In the genomic region with DNA sequence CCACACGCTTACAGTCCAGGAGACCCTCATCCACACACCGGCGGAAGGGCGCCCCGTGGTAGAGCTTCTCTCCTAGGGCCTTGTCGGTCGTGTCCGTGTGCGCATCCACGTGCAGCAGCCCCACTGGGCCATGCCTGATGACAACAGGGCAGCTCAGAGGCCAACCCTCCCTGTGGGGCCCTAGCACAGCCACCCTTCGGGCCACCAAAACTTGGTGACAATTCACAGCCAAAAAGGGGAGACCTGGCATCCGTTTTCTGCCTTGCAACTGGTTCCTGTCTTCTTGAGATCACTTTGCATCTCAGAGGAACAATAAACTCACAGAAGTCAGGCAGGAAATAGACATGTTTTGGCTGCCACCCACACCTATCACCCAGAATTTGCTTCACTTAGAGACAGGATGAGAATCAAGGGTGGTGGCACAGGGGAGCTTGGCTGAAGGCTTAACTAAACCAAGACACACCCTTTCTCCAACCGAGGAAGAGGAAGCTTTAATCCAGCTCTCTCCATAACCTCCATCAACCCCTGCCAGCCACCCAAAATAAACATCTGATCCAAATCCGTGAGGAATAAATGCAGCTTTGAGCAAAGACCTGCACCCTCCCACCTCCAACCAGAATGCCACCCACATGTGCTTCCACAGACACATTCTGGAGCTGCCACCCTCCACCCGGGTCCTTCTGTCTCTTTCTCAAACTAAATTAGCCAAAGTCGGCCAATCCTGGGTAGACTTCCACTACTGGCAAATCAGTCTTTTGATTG, we compare ENCODE assay signal across 9 cellular contexts. TPM values are rescaled to one million over a fixed set of nuclear protein-coding genes. Genes with fewer than 3 reads are reported as not detected.
DNase-seq lines count a peak whose midpoint lies in the region; ATAC-seq and TF ChIP-seq lines count a peak whose summit lies in the region.
"Had no signal": no experiment of that assay in that cellular context is flagged by ENCODE, and none has a peak within 500 bp of the region (broad histone marks: within the 10 kb centered on the region; RNA-seq: fewer than 3 reads in every experiment).

No MANE protein-coding gene starts in this region.

- H3K4me1 ChIP-seq in smooth muscle cell (ENCODE audit: low read depth), result peaks cover 12% of the 10 kb centered on the region

- WGBS in smooth muscle cell (ENCODE audit: low lambda C conversion rate), result 92% methylated on average over 16 of the region's 16 CpGs

- no peaks in the 10 kb centered on the region for H3K27me3 ChIP-seq in smooth muscle cell (ENCODE audit: low read depth)

- H3K36me3 ChIP-seq in smooth muscle cell (ENCODE audit: low read depth), result no peaks in the 10 kb centered on the region

- H3K27ac ChIP-seq in smooth muscle cell (ENCODE audit: low read depth), result no peak overlapping the region

- no peak overlapping the region for H3K9ac ChIP-seq in smooth muscle cell (ENCODE audit: low read depth)

- H3K27ac Mint-ChIP-seq in activated CD8-positive, alpha-beta T cell treated with anti-CD3 and anti-CD28 coated beads, Interleukin-2, amount 10 ng/mL, durations not matched to agents 7 days and 5 days, result peak overlapping the region; percentile 95

- H2AFZ ChIP-seq in smooth muscle cell (ENCODE audit: low read depth), result no peak overlapping the region

- peak overlapping the region; percentile 23 for H3K4me3 Mint-ChIP-seq in activated CD8-positive, alpha-beta T cell treated with anti-CD3 and anti-CD28 coated beads, Interleukin-2, amount 10 ng/mL, durations not matched to agents 7 days and 5 days

- intact Hi-C loops in left colon (cut with DNase I, micrococcal nuclease), result no loop called here

- H3K4me1 Mint-ChIP-seq in activated CD8-positive, alpha-beta T cell treated with anti-CD3 and anti-CD28 coated beads, Interleukin-2, amount 10 ng/mL, durations not matched to agents 7 days and 5 days (ENCODE audit: low read depth), result peaks cover 50% of the 10 kb centered on the region

- H4K20me1 ChIP-seq in smooth muscle cell (ENCODE audit: low read depth), result no peaks in the 10 kb centered on the region

- no peaks in the 10 kb centered on the region for H3K9me3 ChIP-seq in smooth muscle cell (replicated peaks; ENCODE audit: low read depth)

- H3F3A ChIP-seq in smooth muscle cell (ENCODE audit: low read depth), result no peaks in the 10 kb centered on the region

- H3K79me2 ChIP-seq in smooth muscle cell (ENCODE audit: low read depth), result no peaks in the 10 kb centered on the region

- ATAC-seq in activated CD8-positive, alpha-beta T cell treated with anti-CD3 and anti-CD28 coated beads, Interleukin-2, amount 10 ng/mL, durations not matched to agents 7 days and 5 days, result peak; percentile 74
- peak; percentile 60 for ATAC-seq in left colon
- ATAC-seq in GM18858 (IDR thresholded peaks at IDR 0.05; ENCODE audit: unreplicated experiment), result no peak

- no peak overlapping the region for H3K4me2 ChIP-seq in smooth muscle cell

- TF ChIP-seq CTCF in smooth muscle cell (IDR thresholded peaks at IDR 0.05; ENCODE audit: borderline replicate concordance, insufficient read depth, poor library complexity, severe bottlenecking), result no peak

- peak in 5 of 6 experiments; percentile 20 to 79 (median 73) for DNase-seq in stimulated activated naive CD4-positive, alpha-beta T cell (lab: John Stamatoyannopoulos, UW)
- no peak for DNase-seq in stimulated activated naive CD4-positive, alpha-beta T cell treated with Interleukin-2 at 50 U/mL for 16 hours (lab: John Stamatoyannopoulos, UW)
- peak; percentile 58 for DNase-seq in activated CD8-positive, alpha-beta T cell treated with anti-CD3 and anti-CD28 coated beads, Interleukin-2, amount 10 ng/mL, durations not matched to agents 7 days and 5 days
- DNase-seq in left colon, result peak in 1 of 2 donors; percentile 12
- no peak for DNase-seq in HT-29 (ENCODE audit: low spot score)
- no peak for DNase-seq in SW480 (ENCODE audit: low spot score)
- no peak for DNase-seq in smooth muscle cell (lab: John Stamatoyannopoulos, UW; ENCODE audit: unreplicated experiment)

- no peak overlapping the region for H3K4me3 ChIP-seq in smooth muscle cell

- H3K9me3 Mint-ChIP-seq in activated CD8-positive, alpha-beta T cell treated with anti-CD3 and anti-CD28 coated beads, Interleukin-2, amount 10 ng/mL, durations not matched to agents 7 days and 5 days (ENCODE audit: insufficient read depth), result no peaks in the 10 kb centered on the region

- POLR2A ChIA-PET in activated CD8-positive, alpha-beta T cell treated with anti-CD3 and anti-CD28 coated beads, Interleukin-2, amount 10 ng/mL, durations not matched to agents 7 days and 5 days (lab: Charles Lee), result interaction anchor here (0.5 to 3.0 kb wide), 8 partner anchors 10 to 118 kb away, joined by 3 to 16 read pairs (median 4); a partner anchor contains a TSS

- peaks cover 30% of the 10 kb centered on the region for H3K36me3 Mint-ChIP-seq in activated CD8-positive, alpha-beta T cell treated with anti-CD3 and anti-CD28 coated beads, Interleukin-2, amount 10 ng/mL, durations not matched to agents 7 days and 5 days (ENCODE audit: low read depth)

- H3K27me3 Mint-ChIP-seq in activated CD8-positive, alpha-beta T cell treated with anti-CD3 and anti-CD28 coated beads, Interleukin-2, amount 10 ng/mL, durations not matched to agents 7 days and 5 days (ENCODE audit: low read depth), result no peaks in the 10 kb centered on the region

- CTCF ChIA-PET in activated CD8-positive, alpha-beta T cell treated with anti-CD3 and anti-CD28 coated beads, Interleukin-2, amount 10 ng/mL, durations not matched to agents 7 days and 5 days (lab: Charles Lee), result interaction anchor here (1.1 to 1.9 kb wide), 4 partner anchors 16 to 163 kb away, joined by 3 to 5 read pairs (median 4); no protein-coding TSS in a partner anchor

RNA-seq across cellular contexts. Expression of a gene that starts 5.7 kb away (rescaled TPM):
- 10 to 100 TPM; 10.3 to 10.4 TPM for total RNA-seq in activated CD8-positive, alpha-beta T cell treated with anti-CD3 and anti-CD28 coated beads, Interleukin-2, amount 10 ng/mL, durations not matched to agents 7 days and 5 days
- total RNA-seq in left colon (10 to 100 TPM; 18.4 to 25.1 TPM), smooth muscle cell (0.04 and 0.36 TPM in 2 replicates)
- 52.1 and 62.5 TPM in 2 replicates for total RNA-seq in HT-29 (2014; rRNA removed; shearing (Covaris generic))
- polyA plus RNA-seq in smooth muscle cell, result 0.11 and 0.56 TPM in 2 replicates
- polyA plus RNA-seq: neural cell had no signal

RNA-seq across cellular contexts. Expression of a gene that starts 38.2 kb away (rescaled TPM):
- 10 to 100 TPM; 28.8 to 31.1 TPM for total RNA-seq in activated CD8-positive, alpha-beta T cell treated with anti-CD3 and anti-CD28 coated beads, Interleukin-2, amount 10 ng/mL, durations not matched to agents 7 days and 5 days
- total RNA-seq in left colon (10 to 100 TPM; 27.4 to 37.6 TPM), smooth muscle cell (10.9 and 11.4 TPM in 2 replicates)
- total RNA-seq in HT-29 (2014; rRNA removed; shearing (Covaris generic)), result 18.7 and 31.1 TPM in 2 replicates
- 1.5 and 3.5 TPM in 2 replicates for polyA plus RNA-seq in smooth muscle cell

RNA-seq across cellular contexts. Expression of a gene that starts 52.5 kb away (rescaled TPM):
- total RNA-seq in activated CD8-positive, alpha-beta T cell treated with anti-CD3 and anti-CD28 coated beads, Interleukin-2, amount 10 ng/mL, durations not matched to agents 7 days and 5 days, result 10 to 100 TPM; 13.4 to 15.6 TPM
- total RNA-seq in left colon (10 to 100 TPM; 23.5 to 26.5 TPM), smooth muscle cell (18.3 and 23.1 TPM in 2 replicates)
- total RNA-seq in HT-29 (2014; rRNA removed; shearing (Covaris generic)), result 4.8 and 9.3 TPM in 2 replicates
- polyA plus RNA-seq in smooth muscle cell, result 4.0 and 5.6 TPM in 2 replicates

RNA-seq across cellular contexts. Expression of a gene that starts 55.1 kb away (rescaled TPM):
- 10 to 100 TPM; 10.3 to 10.7 TPM for total RNA-seq in activated CD8-positive, alpha-beta T cell treated with anti-CD3 and anti-CD28 coated beads, Interleukin-2, amount 10 ng/mL, durations not matched to agents 7 days and 5 days
- 10 to 100 TPM in 1 of 2 donors, 1 to 10 TPM in 1; 9.9 to 16.9 TPM for total RNA-seq in left colon
- total RNA-seq in HT-29 (2014; rRNA removed; shearing (Covaris generic)), result 15.7 and 18.0 TPM in 2 replicates
- 4.2 and 5.4 TPM in 2 replicates for total RNA-seq in smooth muscle cell
- 4.8 and 7.2 TPM in 2 replicates for polyA plus RNA-seq in smooth muscle cell

Comparison
In these comparisons a context has a peak if more than half of its experiments do, and no peak if none do; other contexts are left out.
1. DNase-seq: peak in stimulated activated naive CD4-positive, alpha-beta T cell (5 of 6) and activated CD8-positive, alpha-beta T cell treated with anti-CD3 and anti-CD28 coated beads, Interleukin-2, amount 10 ng/mL, durations not matched to agents 7 days and 5 days (single experiment); none in stimulated activated naive CD4-positive, alpha-beta T cell treated with Interleukin-2 at 50 U/mL for 16 hours (single experiment), HT-29 (single experiment), SW480 (single experiment) and smooth muscle cell (single experiment).